In genomic region chr7:55271069-55271468, GRCh38 we compare ENCODE assay signal across 12 cellular contexts.
DNase-seq lines count a peak whose midpoint lies in the region; ATAC-seq and TF ChIP-seq lines count a peak whose summit lies in the region.
"Had no signal": no experiment of that assay in that cellular context is flagged by ENCODE, and none has a peak within 500 bp of the region (broad histone marks: within the 10 kb centered on the region; RNA-seq: fewer than 3 reads in every experiment).

No MANE protein-coding gene starts in this region.

- H3K27me3 Mint-ChIP-seq in Calu3 (ENCODE audit: unreplicated experiment) = peaks cover 84% of the 10 kb centered on the region

- TF ChIP-seq POLR2A in right lobe of liver (IDR thresholded peaks at IDR 0.05) = no peak

- no peaks in the 10 kb centered on the region for H3K27me3 ChIP-seq in right lobe of liver
- H3K27me3 ChIP-seq: transverse colon had no signal

- H3K4me3 Mint-ChIP-seq in Calu3 (ENCODE audit: low read depth, unreplicated experiment) = no peak overlapping the region

- ATAC-seq in right lobe of liver = peak in 2 of 4 donors; percentile 36 to 48
- no peak for ATAC-seq in GM21515 (IDR thresholded peaks at IDR 0.05; ENCODE audit: unreplicated experiment)

- TF ChIP-seq CTCF in Calu3 (IDR thresholded peaks at IDR 0.05; ENCODE audit: unreplicated experiment) (peak; percentile 54), astrocyte of the cerebellum (IDR thresholded peaks at IDR 0.05; ENCODE audit: low read depth, low read length, missing control alignments) (peak; percentile 55), right lobe of liver (IDR thresholded peaks at IDR 0.05) (peak; percentile 13 to 35 (median 29))

- no TSS peak for BruUV-seq in Calu3 (replicated peaks; lab: Mats Ljungman, UMichigan)

- no peak overlapping the region for H3K27ac ChIP-seq in right lobe of liver
- H3K27ac ChIP-seq: transverse colon had no signal

- H3K4me3 ChIP-seq in astrocyte of the cerebellum (ENCODE audit: low read depth, low read length) = no peak overlapping the region
- H3K4me3 ChIP-seq in right lobe of liver = no peak overlapping the region
- H3K4me3 ChIP-seq: transverse colon had no signal

- H3K27ac Mint-ChIP-seq in Calu3 (ENCODE audit: unreplicated experiment) = no peak overlapping the region

- H3K36me3 Mint-ChIP-seq in Calu3 (ENCODE audit: insufficient read depth, unreplicated experiment) = no peaks in the 10 kb centered on the region

- peaks cover 1% of the 10 kb centered on the region for H3K4me1 Mint-ChIP-seq in Calu3 (ENCODE audit: low read depth, unreplicated experiment)

- H3K9me3 Mint-ChIP-seq in Calu3 (ENCODE audit: low read depth, unreplicated experiment) = no peaks in the 10 kb centered on the region

- peak; percentile 25 for DNase-seq in Calu3
- DNase-seq in HuH-7 (ENCODE audit: low spot score) = peak; percentile 34
- no peak for DNase-seq in astrocyte of the cerebellum (ENCODE audit: low read depth)
- DNase-seq in right lobe of liver = no peak
- DNase-seq in activated CD4-positive, alpha-beta T cell treated with anti-CD3 and anti-CD28 coated beads, Interleukin-2, amount 50 U/mL, for 1 hour = no peak
- no peak for DNase-seq in pons (ENCODE audit: low spot score)
- no peak for DNase-seq in NCI-H2107 (lab: John Stamatoyannopoulos, UW)
- DNase-seq: activated CD8-positive, alpha-beta memory T cell treated with anti-CD3 and anti-CD28 coated beads, Interleukin-2, amount 50 U/mL, for 4 hours; cerebellar nuclear complex; NCI-H1436; transverse colon had no signal

- 39% methylated on average over 4 of the region's 4 CpGs for whole genome bisulfite sequencing in right lobe of liver (ENCODE audit: insufficient coverage, low coverage, low lambda C conversion rate, missing lambda C conversion rate)

- H3K36me3 ChIP-seq in right lobe of liver = no peaks in the 10 kb centered on the region
- H3K36me3 ChIP-seq: transverse colon had no signal

- in situ Hi-C loops in astrocyte of the cerebellum (cut with HindIII; ENCODE audit: low sequenced_read_pairs) = loop anchor here (5.0 kb wide), 2 partner anchors 136 to 494 kb away; no protein-coding TSS in a partner anchor

- CTCF ChIA-PET in Calu3 (lab: Charles Lee) = interaction anchor here (0.5 to 2.0 kb wide), 4 partner anchors 16 to 512 kb away, joined by 3 to 8 read pairs (median 6); partner anchors contain the start of gene SEC61G

- no peaks in the 10 kb centered on the region for H3K9me3 ChIP-seq in right lobe of liver
- H3K9me3 ChIP-seq: transverse colon had no signal

- intact Hi-C loops in Calu3 (cut with micrococcal nuclease; ENCODE audit: unreplicated experiment) (loop anchor here (1.0 kb wide), 1 partner anchor 497 kb away; no protein-coding TSS in a partner anchor), right lobe of liver (cut with DNase I) (loop anchor here in 1 of 2 donors (10.0 kb wide), 1 partner anchor 144 kb away; no protein-coding TSS in a partner anchor)

- no peaks in the 10 kb centered on the region for H3K4me1 ChIP-seq in right lobe of liver
- H3K4me1 ChIP-seq: transverse colon had no signal

Comparison
In these comparisons a context has a peak if more than half of its experiments do, and no peak if none do; other contexts are left out.
1. DNase-seq: peak in Calu3 (single experiment) and HuH-7 (single experiment); none in astrocyte of the cerebellum (single experiment), right lobe of liver (0 of 3), activated CD4-positive, alpha-beta T cell treated with anti-CD3 and anti-CD28 coated beads, Interleukin-2, amount 50 U/mL, for 1 hour (single experiment), pons (single experiment) and NCI-H2107 (single experiment).
2. Peak in every context shown above with its lines, with median percentiles within 50 percentile points of each other: CTCF ChIP-seq.